20 cellular contexts compared by ENCODE assay signal in genomic region chr5:139214646-139215045, GRCh38.
"Had no signal": no experiment of that assay in that cellular context is flagged by ENCODE, and none has a peak within 500 bp of the region (broad histone marks: within the 10 kb centered on the region; RNA-seq: fewer than 3 reads in every experiment).

No MANE protein-coding gene starts in this region.

- H3K36me3 ChIP-seq: SJCRH30 had no signal

- H3K9me3 ChIP-seq: SJCRH30, SK-N-SH had no signal

- H3K4me2 ChIP-seq: SK-N-SH had no signal

- H3K9me2 ChIP-seq: SK-N-SH had no signal

- H3K27ac ChIP-seq: RWPE1, SJCRH30 had no signal

- H3K27me3 ChIP-seq: SJCRH30 had no signal

- H3K4me1 ChIP-seq: SJCRH30 had no signal

- H3K27ac Mint-ChIP-seq: T-cell had no signal

- H3K9me3 Mint-ChIP-seq: T-cell had no signal

- H3K27me3 Mint-ChIP-seq: T-cell had no signal

- DNase-seq: KBM-7, MV-4-11, NCI-H1092, NCI-H1105 treated with DMSO at 0.1 percent for 48 hours, NCI-H1417 treated with DMSO at 0.1 percent for 48 hours, NCI-H146, NCI-H1694 treated with DMSO at 0.1 percent for 48 hours, NCI-H1930, NCI-H2081, NCI-H2107, NCI-H2171 treated with DMSO at 0.1 percent for 48 hours, NCI-H2227 treated with DMSO at 0.1 percent for 48 hours, NCI-H524, NCI-H774, SHP77 treated with DMSO at 0.1 percent for 48 hours, SJCRH30, SK-N-SH, SW 1271, T-cell had no signal

- H3K4me1 Mint-ChIP-seq: T-cell had no signal

- H3K4me3 ChIP-seq: SJCRH30 had no signal

- H3K4me3 Mint-ChIP-seq: T-cell had no signal

- H3K36me3 Mint-ChIP-seq: T-cell had no signal
